10 cellular contexts compared by ENCODE assay signal in genomic region chr4:137510866-137511265, GRCh38. TPM values are rescaled to one million over a fixed set of nuclear protein-coding genes. Genes with fewer than 3 reads are reported as not detected.
DNase-seq lines count a peak whose midpoint lies in the region; ATAC-seq and TF ChIP-seq lines count a peak whose summit lies in the region.
"Had no signal": no experiment of that assay in that cellular context is flagged by ENCODE, and none has a peak within 500 bp of the region (broad histone marks: within the 10 kb centered on the region; RNA-seq: fewer than 3 reads in every experiment).

No MANE protein-coding gene starts in this region.

- DNase-seq in Daoy (ENCODE audit: low read depth) = peak; percentile 58
- DNase-seq in NCI-H2029 treated with DMSO at 0.1 percent for 48 hours (lab: John Stamatoyannopoulos, UW) = peak; percentile 4
- peak; percentile 39 for DNase-seq in epidermal melanocyte (ENCODE audit: insufficient read length, low spot score)
- DNase-seq in osteocyte (ENCODE audit: extremely low spot score, unreplicated experiment) = no peak
- DNase-seq in NCI-H774 (lab: John Stamatoyannopoulos, UW) = no peak
- no peak for DNase-seq in germinal center (ENCODE audit: low spot score)
- DNase-seq: amygdala, NCI-H187 treated with DMSO at 0.1 percent for 48 hours had no signal

- H3K9me3 Mint-ChIP-seq in osteocyte (ENCODE audit: unreplicated experiment) = no peaks in the 10 kb centered on the region

- peak overlapping the region; percentile 36 for H3K4me3 Mint-ChIP-seq in osteocyte (ENCODE audit: unreplicated experiment)

- H3K27me3 Mint-ChIP-seq in osteocyte (ENCODE audit: unreplicated experiment) = no peaks in the 10 kb centered on the region

- peak overlapping the region; percentile 82 for H3K27ac Mint-ChIP-seq in osteocyte (ENCODE audit: unreplicated experiment)

- ATAC-seq in GM19452 (IDR thresholded peaks at IDR 0.05; ENCODE audit: unreplicated experiment) (no peak), HG02678 (IDR thresholded peaks at IDR 0.05; ENCODE audit: unreplicated experiment) (no peak)

- no peak for TF ChIP-seq CTCF in osteocyte (IDR thresholded peaks at IDR 0.05)

- H3K4me1 Mint-ChIP-seq in osteocyte (ENCODE audit: unreplicated experiment) = peaks cover 47% of the 10 kb centered on the region

- H3K36me3 Mint-ChIP-seq in osteocyte (ENCODE audit: unreplicated experiment) = no peaks in the 10 kb centered on the region

RNA-seq across cellular contexts. Expression of gene PCDH18, which starts 21.4 kb away (rescaled TPM):
- total RNA-seq in Daoy (2014; rRNA removed; shearing (Covaris generic)) = 1.5 and 2.6 TPM in 2 replicates
- 69.3 and 74.8 TPM in 2 replicates for total RNA-seq in osteocyte

Comparison
In these comparisons a context has a peak if more than half of its experiments do, and no peak if none do; other contexts are left out.
1. DNase-seq: peak in Daoy (single experiment), NCI-H2029 treated with DMSO at 0.1 percent for 48 hours (single experiment) and epidermal melanocyte (single experiment); none in osteocyte (single experiment), NCI-H774 (single experiment) and germinal center (single experiment).
2. RNA of gene PCDH18, which starts 21.4 kb away (total RNA-seq): 69.3 to 74.8 TPM in osteocyte; 1.5 to 2.6 TPM in Daoy; every median in the first group is over 10 times any median in the second.